Comparison of ENCODE assay signal across 9 cellular contexts in genomic region chr11:62380821-62381243, GRCh38. TPM values are rescaled to one million over a fixed set of nuclear protein-coding genes. Genes with fewer than 3 reads are reported as not detected.
DNase-seq lines count a peak whose midpoint lies in the region; ATAC-seq and TF ChIP-seq lines count a peak whose summit lies in the region.
"Not testable (repeated sequence)": the region's sequence is repeated elsewhere in the genome, so short reads cannot be mapped to it uniquely, and the experiment has no call there.
"Had no signal": no experiment of that assay in that cellular context is flagged by ENCODE, and none has a peak within 500 bp of the region (broad histone marks: within the 10 kb centered on the region; RNA-seq: fewer than 3 reads in every experiment).

No MANE protein-coding gene starts in this region.

- not testable (repeated sequence) for H3K4me3 Mint-ChIP-seq in activated CD4-positive, alpha-beta memory T cell treated with anti-CD3 and anti-CD28 coated beads, Interleukin-2, amount 10 ng/mL, durations not matched to agents 7 days and 5 days

- H3K9me3 ChIP-seq in PC-3 (ENCODE audit: low read length): not testable (repeated sequence)

- not testable (repeated sequence) for H3F3A ChIP-seq in PC-3 (ENCODE audit: low read length, unreplicated experiment)

- not testable (repeated sequence) for H3K36me3 Mint-ChIP-seq in activated CD4-positive, alpha-beta memory T cell treated with anti-CD3 and anti-CD28 coated beads, Interleukin-2, amount 10 ng/mL, durations not matched to agents 7 days and 5 days (ENCODE audit: low read depth)

- peak overlapping the region; percentile 76 for H2AFZ ChIP-seq in PC-3 (ENCODE audit: low read length)

- peak; percentile 62; the same call in 1 of the 2 replicates for TF ChIP-seq CTCF in GM12875 (IDR thresholded peaks at IDR 0.05; ENCODE audit: borderline replicate concordance, insufficient read depth, low read depth, low read length)
- TF ChIP-seq CTCF in PC-3 (conservative IDR thresholded peaks at IDR 0.05; ENCODE audit: low read depth, low read length): peak; percentile 82
- TF ChIP-seq CTCF in coronary artery (IDR thresholded peaks at IDR 0.05): peak; percentile 46
- TF ChIP-seq CTCF in retinal pigment epithelial cell (conservative IDR thresholded peaks at IDR 0.05; ENCODE audit: low read depth, low read length): peak; percentile 61

- POLR2A ChIA-PET in PC-3 (lab: Charles Lee; ENCODE audit: unreplicated experiment); activated CD4-positive, alpha-beta memory T cell treated with anti-CD3 and anti-CD28 coated beads, Interleukin-2, amount 10 ng/mL, durations not matched to agents 7 days and 5 days (lab: Charles Lee): not testable (repeated sequence)

- not testable (repeated sequence) for H3K4me1 ChIP-seq in PC-3 (ENCODE audit: insufficient read depth, low read length)

- H3K79me2 ChIP-seq in PC-3 (ENCODE audit: low read length): not testable (repeated sequence)

- H3K4me3 ChIP-seq in GM12875 (ENCODE audit: low read depth, low read length); coronary artery; retinal pigment epithelial cell (ENCODE audit: low read length): not testable (repeated sequence)
- H3K4me3 ChIP-seq in PC-3 (ENCODE audit: low read length): peak overlapping the region; percentile 53; the same call in 1 of the 2 replicates

- not testable (repeated sequence) for H3K9ac ChIP-seq in PC-3 (ENCODE audit: low read length)

- ATAC-seq in PC-3: peak; percentile 88

- H3K4me1 Mint-ChIP-seq in activated CD4-positive, alpha-beta memory T cell treated with anti-CD3 and anti-CD28 coated beads, Interleukin-2, amount 10 ng/mL, durations not matched to agents 7 days and 5 days: not testable (repeated sequence)

- intact Hi-C loops in PC-3 (cut with micrococcal nuclease): loop anchor here (1.0 kb wide), 1 partner anchor 12 kb away; no protein-coding TSS in a partner anchor

- not testable (repeated sequence) for H3K27ac ChIP-seq in PC-3 (ENCODE audit: low read length); coronary artery

- H3K9me2 ChIP-seq in PC-3 (replicated peaks; ENCODE audit: low read length): not testable (repeated sequence)

- DNase-seq in AG08396 (ENCODE audit: low spot score) (peak; percentile 69), NCI-H1105 (lab: John Stamatoyannopoulos, UW) (peak; percentile 76), PC-3 (peak; percentile 89), iris pigment epithelial cell (ENCODE audit: low read depth) (peak; percentile 43), retinal pigment epithelial cell (ENCODE audit: low read depth) (peak; percentile 8)
- DNase-seq in activated CD4-positive, alpha-beta memory T cell treated with anti-CD3 and anti-CD28 coated beads, Interleukin-2, amount 10 ng/mL, durations not matched to agents 7 days and 5 days: peak; percentile 53
- not testable (repeated sequence) for DNase-seq in coronary artery (ENCODE audit: low spot score)

- not testable (repeated sequence) for H3K27me3 ChIP-seq in PC-3 (ENCODE audit: low read length)

- H3K36me3 ChIP-seq in PC-3 (ENCODE audit: low read depth, low read length): not testable (repeated sequence)

- H3K27ac Mint-ChIP-seq in activated CD4-positive, alpha-beta memory T cell treated with anti-CD3 and anti-CD28 coated beads, Interleukin-2, amount 10 ng/mL, durations not matched to agents 7 days and 5 days: not testable (repeated sequence)

- H3K4me2 ChIP-seq in PC-3 (ENCODE audit: low read length): peak overlapping the region; percentile 80

- CTCF ChIA-PET in PC-3 (lab: Charles Lee): not testable (repeated sequence)
- CTCF ChIA-PET in activated CD4-positive, alpha-beta memory T cell treated with anti-CD3 and anti-CD28 coated beads, Interleukin-2, amount 10 ng/mL, durations not matched to agents 7 days and 5 days (lab: Charles Lee): interaction anchor here (0.9 to 1.2 kb wide), 3 partner anchors 13 to 78 kb away, joined by 3 to 7 read pairs (median 5); no protein-coding TSS in a partner anchor

- H3K9me3 Mint-ChIP-seq in activated CD4-positive, alpha-beta memory T cell treated with anti-CD3 and anti-CD28 coated beads, Interleukin-2, amount 10 ng/mL, durations not matched to agents 7 days and 5 days: not testable (repeated sequence)

- H3K27me3 Mint-ChIP-seq in activated CD4-positive, alpha-beta memory T cell treated with anti-CD3 and anti-CD28 coated beads, Interleukin-2, amount 10 ng/mL, durations not matched to agents 7 days and 5 days: peaks cover 23% of the 10 kb centered on the region

- not testable (repeated sequence) for H4K20me1 ChIP-seq in PC-3 (ENCODE audit: low read length)

- BruUV-seq in PC-3 (replicated peaks; lab: Mats Ljungman, UMichigan): not testable (repeated sequence)

RNA-seq across cellular contexts. Expression of gene SCGB1A1, which starts 38.0 kb away (rescaled TPM):
- total RNA-seq in PC-3 (2014; rRNA removed): not detected in 2 replicates
- total RNA-seq in activated CD4-positive, alpha-beta memory T cell treated with anti-CD3 and anti-CD28 coated beads, Interleukin-2, amount 10 ng/mL, durations not matched to agents 7 days and 5 days: not detected
- total RNA-seq: lower leg skin had no signal

RNA-seq across cellular contexts. Expression of gene ASRGL1, which starts 43.6 kb away (rescaled TPM):
- 26.6 and 49.8 TPM in 2 replicates for total RNA-seq in PC-3 (2014; rRNA removed)
- total RNA-seq in activated CD4-positive, alpha-beta memory T cell treated with anti-CD3 and anti-CD28 coated beads, Interleukin-2, amount 10 ng/mL, durations not matched to agents 7 days and 5 days: 1 to 10 TPM; 6.2 to 6.5 TPM
